Comparison of ENCODE assay signal across 1 cellular context in genomic region chr2:61470965-61471904, GRCh38.
TF ChIP-seq lines count a peak whose summit lies in the region.

Gene USP34, minus strand, starts transcription at chr2:61471087. Its CDS starts 395 bp downstream, at chr2:61470692.

TF ChIP-seq in HepG2, 621 proteins besides CTCF, POLR2A, EP300 and RAD21 (continued from another document and continues in another):
- TF ChIP-seq AFF4 (CRISPR knock-in tag; IDR thresholded peaks at IDR 0.05): peak; percentile 46
- TF ChIP-seq ZNF609 (CRISPR knock-in tag; IDR thresholded peaks at IDR 0.05; ENCODE audit: borderline replicate concordance): peak; percentile 25; the same call in 1 of the 2 replicates
- TF ChIP-seq BRCA1 (CRISPR knock-in tag; IDR thresholded peaks at IDR 0.05): no peak
- no peak for TF ChIP-seq HCFC1 (IDR thresholded peaks at IDR 0.05; ENCODE audit: low read depth, low read length)
- peak; percentile 68 for TF ChIP-seq PHF20 (CRISPR knock-in tag; IDR thresholded peaks at IDR 0.05)
- TF ChIP-seq ZFP82 (CRISPR knock-in tag; IDR thresholded peaks at IDR 0.05; ENCODE audit: borderline replicate concordance): peak; percentile 71; the same call in 1 of the 2 replicates
- peak; percentile 52 for TF ChIP-seq RERE (CRISPR knock-in tag; IDR thresholded peaks at IDR 0.05; ENCODE audit: low read depth)
- TF ChIP-seq HNF4A (CRISPR knock-in tag; IDR thresholded peaks at IDR 0.05): no peak
- TF ChIP-seq ZNF414 (CRISPR knock-in tag; IDR thresholded peaks at IDR 0.05): peak; percentile 89
- no peak for TF ChIP-seq NKX3-1 (CRISPR knock-in tag; IDR thresholded peaks at IDR 0.05)
- TF ChIP-seq TAF15 (IDR thresholded peaks at IDR 0.05; ENCODE audit: low read depth, low read length, poor library complexity, severe bottlenecking): peak; percentile 28
- peak; percentile 63; the same call in 1 of the 2 replicates for TF ChIP-seq EEA1 (CRISPR knock-in tag; IDR thresholded peaks at IDR 0.05; ENCODE audit: borderline replicate concordance)
- 0 out of 2 replicates have a peak, but pooled peaks have one; percentile 13 for TF ChIP-seq HMG20A (CRISPR knock-in tag; IDR thresholded peaks at IDR 0.05; ENCODE audit: borderline replicate concordance)
- TF ChIP-seq PHF8 (CRISPR knock-in tag; IDR thresholded peaks at IDR 0.05): peak; percentile 95
- TF ChIP-seq CENPX (CRISPR knock-in tag; IDR thresholded peaks at IDR 0.05): no peak
- no peak for TF ChIP-seq NONO (IDR thresholded peaks at IDR 0.05)
- TF ChIP-seq NONO (CRISPR knock-in tag; conservative IDR thresholded peaks at IDR 0.05): peak; percentile 85
- TF ChIP-seq ZSCAN29 (CRISPR knock-in tag; conservative IDR thresholded peaks at IDR 0.05): peak; percentile 81; the same call in 1 of the 2 replicates
- no peak for TF ChIP-seq MLX (CRISPR knock-in tag; IDR thresholded peaks at IDR 0.05)
- peak; percentile 18; the same call in 1 of the 2 replicates for TF ChIP-seq ZNF333 (CRISPR knock-in tag; IDR thresholded peaks at IDR 0.05; ENCODE audit: borderline replicate concordance)
- peak; percentile 93 for TF ChIP-seq KAT7 (CRISPR knock-in tag; IDR thresholded peaks at IDR 0.05; ENCODE audit: borderline replicate concordance)
- peak; percentile 75 for TF ChIP-seq BHLHE40 (IDR thresholded peaks at IDR 0.05; ENCODE audit: low read length)
- no peak; the same call in 1 of the 2 replicates for TF ChIP-seq SOX5 (CRISPR knock-in tag; IDR thresholded peaks at IDR 0.05; ENCODE audit: borderline replicate concordance)
- no peak for TF ChIP-seq ZNF530 (CRISPR knock-in tag; IDR thresholded peaks at IDR 0.05; ENCODE audit: low read depth)
- TF ChIP-seq ZNF30 (CRISPR knock-in tag; IDR thresholded peaks at IDR 0.05): peak; percentile 84; the same call in 1 of the 2 replicates
- peak; percentile 68; the same call in 1 of the 2 replicates for TF ChIP-seq ZNF879 (CRISPR knock-in tag; IDR thresholded peaks at IDR 0.05)
- TF ChIP-seq ZSCAN21 (CRISPR knock-in tag; IDR thresholded peaks at IDR 0.05; ENCODE audit: borderline replicate concordance): peak; percentile 28
- peak; percentile 92 for TF ChIP-seq ZBTB42 (CRISPR knock-in tag; IDR thresholded peaks at IDR 0.05)
- TF ChIP-seq ZKSCAN8 (CRISPR knock-in tag; IDR thresholded peaks at IDR 0.05; ENCODE audit: borderline replicate concordance): peak; percentile 67; the same call in 1 of the 2 replicates
- TF ChIP-seq AKNA (CRISPR knock-in tag; IDR thresholded peaks at IDR 0.05; ENCODE audit: borderline replicate concordance): no peak
- TF ChIP-seq GZF1 (CRISPR knock-in tag; IDR thresholded peaks at IDR 0.05): 0 out of 2 replicates have a peak, but pooled peaks have one; percentile 85
- TF ChIP-seq SRSF4 (IDR thresholded peaks at IDR 0.05; ENCODE audit: low read depth, low read length, poor library complexity, severe bottlenecking): no peak
- no peak for TF ChIP-seq E2F1 (CRISPR knock-in tag; IDR thresholded peaks at IDR 0.05)
- peak; percentile 75; the same call in 1 of the 2 replicates for TF ChIP-seq ZNF878 (CRISPR knock-in tag; IDR thresholded peaks at IDR 0.05)
- TF ChIP-seq RXRB (CRISPR knock-in tag; IDR thresholded peaks at IDR 0.05; ENCODE audit: borderline replicate concordance): peak; percentile 69
- no peak for TF ChIP-seq ZNF251 (CRISPR knock-in tag; IDR thresholded peaks at IDR 0.05)
